Comparison of ENCODE assay signal across 8 cellular contexts in the genomic region with DNA sequence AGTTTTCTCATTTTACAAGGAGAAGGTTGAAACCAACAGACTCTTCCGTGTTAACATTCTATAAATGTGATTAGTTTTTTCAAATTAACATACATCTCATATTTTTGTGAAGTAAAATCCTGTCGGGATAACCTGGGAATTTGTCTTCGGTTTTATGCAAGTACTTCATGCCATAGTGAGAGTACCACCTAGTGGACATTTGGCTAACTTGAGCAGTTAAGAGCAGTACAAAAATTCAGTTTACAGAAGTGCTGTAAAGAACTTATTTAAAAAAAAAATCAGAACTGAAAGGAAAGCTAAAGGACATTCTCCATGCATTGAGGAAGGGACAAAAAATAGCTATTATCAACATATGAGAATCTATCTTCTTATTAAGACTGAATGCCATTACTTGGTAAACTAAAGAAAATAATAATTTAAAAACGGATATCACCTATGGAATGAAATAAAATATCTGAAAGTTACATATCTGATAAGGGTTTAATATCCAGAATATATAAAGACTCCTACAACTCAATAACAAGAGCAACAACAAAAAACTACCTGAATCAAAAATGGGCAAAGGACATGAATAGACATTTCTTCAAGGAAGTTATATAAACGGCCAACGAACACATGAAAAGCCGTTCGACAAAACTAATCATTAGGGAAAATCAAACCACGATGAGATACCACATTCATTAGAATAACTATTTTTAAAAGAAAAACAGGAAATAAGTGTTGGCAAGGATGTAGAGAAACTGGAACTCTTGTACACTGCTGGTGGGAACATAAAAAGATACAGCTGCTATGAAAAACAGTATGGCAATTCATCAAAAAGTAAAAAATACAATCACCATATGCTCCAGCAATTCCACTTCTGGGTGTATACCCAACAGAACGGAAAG.
DNase-seq lines count a peak whose midpoint lies in the region; ATAC-seq and TF ChIP-seq lines count a peak whose summit lies in the region.

No MANE protein-coding gene starts in this region.

- DNase-seq in NCI-H526 (lab: John Stamatoyannopoulos, UW) (peak; percentile 6 to 29), dermis microvascular lymphatic vessel endothelial cell (ENCODE audit: low read depth in 2 of 2) (peak; percentile 43 to 75), pulmonary artery endothelial cell (ENCODE audit: low read depth, low spot score) (peak; percentile 11), C1 segment of cervical spinal cord (lab: John Stamatoyannopoulos, UW) (no peak)
- no peak for DNase-seq in stimulated activated CD8-positive, alpha-beta memory T cell treated with anti-CD3 and anti-CD28 coated beads, Interleukin-4, amount 100 ng/mL, for 48 hours

- peak; percentile 38; the same call in 2 of the 3 replicates for TF ChIP-seq CTCF in GM12872 (IDR thresholded peaks at IDR 0.05; ENCODE audit: insufficient read depth, low read depth, low read length)

- no peak for ATAC-seq in HG03196 (IDR thresholded peaks at IDR 0.05; ENCODE audit: unreplicated experiment)
- ATAC-seq in GM19324 (IDR thresholded peaks at IDR 0.05; ENCODE audit: low FRiP score, unreplicated experiment), result no peak

Comparison
In these comparisons a context has a peak if more than half of its experiments do, and no peak if none do; other contexts are left out.
1. DNase-seq: peak in NCI-H526 (2 of 2), dermis microvascular lymphatic vessel endothelial cell (2 of 2) and pulmonary artery endothelial cell (single experiment); none in stimulated activated CD8-positive, alpha-beta memory T cell treated with anti-CD3 and anti-CD28 coated beads, Interleukin-4, amount 100 ng/mL, for 48 hours (single experiment) and C1 segment of cervical spinal cord (0 of 14).